Comparison of ENCODE assay signal across 25 cellular contexts in genomic region chr15:39239562-39239961, GRCh38.
DNase-seq lines count a peak whose midpoint lies in the region; ATAC-seq, FAIRE-seq and TF ChIP-seq lines count a peak whose summit lies in the region.
"Had no signal": no experiment of that assay in that cellular context is flagged by ENCODE, and none has a peak within 500 bp of the region (broad histone marks: within the 10 kb centered on the region; RNA-seq: fewer than 3 reads in every experiment).

No MANE protein-coding gene starts in this region.

- no peaks in the 10 kb centered on the region for H4K20me1 ChIP-seq in GM23338 (replicated peaks; ENCODE audit: insufficient read depth)

- H3K27me3 ChIP-seq in GM23338 (ENCODE audit: insufficient read depth): no peaks in the 10 kb centered on the region
- H3K27me3 ChIP-seq: sigmoid colon had no signal

- no peaks in the 10 kb centered on the region for H3K4me1 Mint-ChIP-seq in GM23338
- H3K4me1 Mint-ChIP-seq: B cell, naive B cell had no signal

- H3K27me3 Mint-ChIP-seq in GM23338 (ENCODE audit: insufficient read depth, low read depth, poor library complexity): peaks cover 2% of the 10 kb centered on the region
- H3K27me3 Mint-ChIP-seq: activated CD4-positive, alpha-beta memory T cell treated with anti-CD3 and anti-CD28 coated beads for 36 hours; B cell; dendritic cell treated with granulocyte-macrophage colony-stimulating factor and Interleukin-4, amounts not matched to agents 40 ng/mL and 50 ng/mL, for 4 days had no signal

- H3K4me1 ChIP-seq in GM23338 (ENCODE audit: insufficient read depth): no peaks in the 10 kb centered on the region
- H3K4me1 ChIP-seq: parathyroid adenoma, sigmoid colon had no signal

- in situ Hi-C loops in GM13977 (cut with MboI; ENCODE audit: low pct_unique_long_range_greater_than_20kb, low sequenced_read_pairs, unreplicated experiment): no loop called here

- H3K9me2 ChIP-seq in GM23338 (ENCODE audit: insufficient read depth): peaks cover 20% of the 10 kb centered on the region

- no peak overlapping the region for H2AFZ ChIP-seq in GM23338
- H2AFZ ChIP-seq: parathyroid adenoma had no signal

- DNase-seq in ELR (ENCODE audit: low read depth): peak; percentile 93
- peak; percentile 76 for DNase-seq in RCC 7860 (ENCODE audit: low spot score)
- peak; percentile 40 for DNase-seq in choroid plexus epithelial cell (ENCODE audit: low read depth)
- peak; percentile 86 for DNase-seq in renal cortical epithelial cell (ENCODE audit: low read depth)
- no peak for DNase-seq in GM23338 (ENCODE audit: low spot score)
- no peak for DNase-seq in GM13977 (ENCODE audit: low spot score)
- DNase-seq in activated CD4-positive, alpha-beta T cell treated with anti-CD3 and anti-CD28 coated beads, Interleukin-2, amount 50 U/mL, for 48 hours: no peak
- DNase-seq: activated CD4-positive, alpha-beta memory T cell treated with anti-CD3 and anti-CD28 coated beads for 36 hours; activated naive CD4-positive, alpha-beta T cell treated with Interleukin-2 at 50 U/mL for 16 hours; aorta; Calu3; erythroblast; glutamatergic neuron; Karpas-422; naive B cell; NCI-H1436; sigmoid colon; stimulated activated CD4-positive, alpha-beta T cell treated with anti-CD3 and anti-CD28 coated beads, Interleukin-2, amount 100 ng/mL, for 24 hours; T-helper 1 cell had no signal

- H3K4me2 ChIP-seq in GM23338: no peak overlapping the region

- no peak overlapping the region for H3K4me3 Mint-ChIP-seq in GM23338
- H3K4me3 Mint-ChIP-seq: activated CD4-positive, alpha-beta memory T cell treated with anti-CD3 and anti-CD28 coated beads for 36 hours; B cell; dendritic cell treated with granulocyte-macrophage colony-stimulating factor and Interleukin-4, amounts not matched to agents 40 ng/mL and 50 ng/mL, for 4 days; naive B cell had no signal

- no peak for TF ChIP-seq CTCF in choroid plexus epithelial cell (conservative IDR thresholded peaks at IDR 0.05; ENCODE audit: low read depth, low read length)
- no peak for TF ChIP-seq CTCF in GM23338 (conservative IDR thresholded peaks at IDR 0.05; ENCODE audit: low read depth in 2 of 2)
- no peak for TF ChIP-seq CTCF in GM13977 (IDR thresholded peaks at IDR 0.05; ENCODE audit: extremely low read depth, insufficient read depth, missing control alignments)

- FAIRE-seq in RCC 7860 (lab: Jason Lieb, UNC): peak; percentile 95
- FAIRE-seq: G401.6 had no signal

- no peaks in the 10 kb centered on the region for H3K36me3 Mint-ChIP-seq in GM23338 (ENCODE audit: low read depth)
- H3K36me3 Mint-ChIP-seq: activated CD4-positive, alpha-beta memory T cell treated with anti-CD3 and anti-CD28 coated beads for 36 hours; naive B cell had no signal

- no peak overlapping the region for H3K27ac Mint-ChIP-seq in GM23338
- H3K27ac Mint-ChIP-seq: activated CD4-positive, alpha-beta memory T cell treated with anti-CD3 and anti-CD28 coated beads for 36 hours; B cell; dendritic cell treated with granulocyte-macrophage colony-stimulating factor and Interleukin-4, amounts not matched to agents 40 ng/mL and 50 ng/mL, for 4 days; naive B cell had no signal

- H3K4me3 ChIP-seq in choroid plexus epithelial cell (ENCODE audit: low read depth, low read length) (no peak overlapping the region), GM23338 (no peak overlapping the region)
- H3K4me3 ChIP-seq: lung, sigmoid colon had no signal

- H3K79me2 ChIP-seq in GM23338 (replicated peaks; ENCODE audit: insufficient read depth): no peaks in the 10 kb centered on the region
- H3K79me2 ChIP-seq: parathyroid adenoma had no signal

- no peaks in the 10 kb centered on the region for H3K9me3 Mint-ChIP-seq in GM23338
- H3K9me3 Mint-ChIP-seq: activated CD4-positive, alpha-beta memory T cell treated with anti-CD3 and anti-CD28 coated beads for 36 hours had no signal

- H3K36me3 ChIP-seq in GM23338 (ENCODE audit: insufficient read depth): peaks cover 5% of the 10 kb centered on the region; the same call in 1 of the 2 replicates
- H3K36me3 ChIP-seq: sigmoid colon had no signal

- H3K27ac ChIP-seq in GM23338 (ENCODE audit: low read depth): no peak overlapping the region
- H3K27ac ChIP-seq: parathyroid adenoma, sigmoid colon, VCaP had no signal

- no peaks in the 10 kb centered on the region for H3F3A ChIP-seq in GM23338 (replicated peaks; ENCODE audit: low read depth)

- no peak for ATAC-seq in GM23338

TF ChIP-seq in GM23338, 12 proteins besides CTCF, POLR2A, EP300 and RAD21 (continues in another document):
- TF ChIP-seq EZH2phosphoT487 (IDR thresholded peaks at IDR 0.05; ENCODE audit: unreplicated experiment) (no peak), ZNF331 (CRISPR knock-in tag; IDR thresholded peaks at IDR 0.05; ENCODE audit: low read depth) (no peak), REST (IDR thresholded peaks at IDR 0.05; ENCODE audit: unreplicated experiment) (no peak)

Comparison
In these comparisons a context has a peak if more than half of its experiments do, and no peak if none do; other contexts are left out.
1. DNase-seq: peak in ELR (single experiment), RCC 7860 (single experiment), choroid plexus epithelial cell (single experiment) and renal cortical epithelial cell (single experiment); none in GM23338 (single experiment), GM13977 (single experiment) and activated CD4-positive, alpha-beta T cell treated with anti-CD3 and anti-CD28 coated beads, Interleukin-2, amount 50 U/mL, for 48 hours (0 of 2).